24 cellular contexts compared by ENCODE assay signal in genomic region chr9:135209852-135210251, GRCh38.
"Had no signal": no experiment of that assay in that cellular context is flagged by ENCODE, and none has a peak within 500 bp of the region (broad histone marks: within the 10 kb centered on the region; RNA-seq: fewer than 3 reads in every experiment).

No MANE protein-coding gene starts in this region.

- ATAC-seq: activated T-helper 17 cell treated with anti-CD3 and anti-CD28 coated beads, Interleukin-2, amount 50 U/mL, for 72 hours; PC-3; T-cell had no signal

- H3K27ac ChIP-seq: breast epithelium, VCaP had no signal

- FAIRE-seq: RCC 7860 had no signal

- H3K36me3 ChIP-seq: breast epithelium, MG63 had no signal

- DNase-seq: activated CD4-positive, alpha-beta memory T cell treated with anti-CD3 and anti-CD28 coated beads for 36 hours; activated CD4-positive, alpha-beta T cell treated with anti-CD3 and anti-CD28 coated beads, Interleukin-2, amount 10 ng/mL, durations not matched to agents 7 days and 5 days; activated CD4-positive, CD25-positive, alpha-beta regulatory T cell; activated gamma-delta T cell; activated naive CD4-positive, alpha-beta T cell treated with anti-CD3 and anti-CD28 coated beads, Interleukin-2, amount 10 ng/mL, durations not matched to agents 7 days and 5 days; activated naive CD8-positive, alpha-beta T cell treated with anti-CD3 and anti-CD28 coated beads for 36 hours; activated T-cell treated with anti-CD3 and anti-CD28 coated beads for 4 hours; activated T-cell treated with anti-CD3 and anti-CD28 coated beads, Interleukin-2, amount 50 U/mL, for 48 hours; anterior cingulate cortex; MG63; MV-4-11; NCI-H1092 treated with DMSO at 0.1 percent for 48 hours; NCI-H1436; NCI-H1694 treated with DMSO at 0.1 percent for 48 hours; NCI-H2029 treated with DMSO at 0.1 percent for 48 hours; NCI-H345; NCI-H510A treated with DMSO at 0.1 percent for 48 hours; PC-3; SIG-M5; T-cell had no signal

- H3K4me3 ChIP-seq: breast epithelium, MG63 had no signal

- H3K27me3 ChIP-seq: MG63 had no signal

- H3K4me1 ChIP-seq: breast epithelium had no signal

- H3K9me3 ChIP-seq: MG63 had no signal
